ENCODE assay signal across 18 cellular contexts in genomic region chr15:29696950-29697738, GRCh38.
A peak's percentile ranks its signal among the peaks of the same experiment; 100 is the strongest.
DNase-seq lines count a peak whose midpoint lies in the region; ATAC-seq and TF ChIP-seq lines count a peak whose summit lies in the region.
"Had no signal": no experiment of that assay in that cellular context is flagged by ENCODE, and none has a peak within 500 bp of the region (broad histone marks: within the 10 kb centered on the region; RNA-seq: fewer than 3 reads in every experiment).

No MANE protein-coding gene starts in this region.

- POLR2A ChIA-PET in HEK293 (lab: Yijun Ruan, JAX): no interaction called here
- POLR2A ChIA-PET in WTC11 (lab: Charles Lee): no interaction called here

- TF ChIP-seq CTCF in HEK293 (tag by site-specific recombination; IDR thresholded peaks at IDR 0.05) (no peak), WTC11 (IDR thresholded peaks at IDR 0.05) (no peak), brain microvascular endothelial cell (IDR thresholded peaks at IDR 0.05; ENCODE audit: low read depth, low read length, missing control alignments) (no peak)

- H3K27ac Mint-ChIP-seq in WTC11: peak overlapping the region; percentile 3; the same call in 1 of the 2 replicates
- H3K27ac Mint-ChIP-seq: B cell had no signal

- no peak overlapping the region for H3K4me3 ChIP-seq in HEK293 (ENCODE audit: low read depth, low read length)
- H3K4me3 ChIP-seq in brain microvascular endothelial cell (ENCODE audit: low read depth, low read length): no peak overlapping the region
- H3K4me3 ChIP-seq: GM23248, Peyer's patch had no signal

- peak; percentile 21; the same call in 1 of the 2 replicates for ATAC-seq in WTC11
- ATAC-seq in sciatic nerve: peak; percentile 13

- CTCF ChIA-PET in HEK293 (lab: Yijun Ruan, JAX): interaction anchor here (0.7 to 1.5 kb wide), 3 partner anchors 8 to 351 kb away, joined by 3 to 5 read pairs (median 4); no protein-coding TSS in a partner anchor
- CTCF ChIA-PET in WTC11 (lab: Charles Lee): interaction anchor here (0.8 to 1.2 kb wide), 3 partner anchors 182 to 289 kb away, joined by 3 to 6 read pairs (median 3); no protein-coding TSS in a partner anchor

- intact Hi-C loops in sciatic nerve (cut with DNase I): no loop called here

- no peaks in the 10 kb centered on the region for H3K9me3 Mint-ChIP-seq in WTC11

- no peaks in the 10 kb centered on the region for H3K27me3 ChIP-seq in brain microvascular endothelial cell (replicated peaks)
- H3K27me3 ChIP-seq: Peyer's patch had no signal

- peaks cover 3% of the 10 kb centered on the region for H3K4me1 Mint-ChIP-seq in WTC11
- H3K4me1 Mint-ChIP-seq: B cell had no signal

- no peaks in the 10 kb centered on the region for H3K27me3 Mint-ChIP-seq in WTC11 (ENCODE audit: low read depth)
- H3K27me3 Mint-ChIP-seq: B cell had no signal

- H3K36me3 ChIP-seq in HEK293 (ENCODE audit: control insufficient read depth in 2 of 2, insufficient read depth in 1 of 2, low read length in 2 of 2): peaks cover 5 to 32% of the 10 kb centered on the region in 2 experiments; a peak in 2 of 3 replicates
- H3K36me3 ChIP-seq in brain microvascular endothelial cell (replicated peaks): peaks cover 24% of the 10 kb centered on the region

- no peak overlapping the region for H3K4me3 Mint-ChIP-seq in WTC11
- H3K4me3 Mint-ChIP-seq: B cell had no signal

- DNase-seq in DMS53 (lab: John Stamatoyannopoulos, UW): peak; percentile 54
- DNase-seq in DMS53 treated with DMSO at 0.1 percent for 48 hours (lab: John Stamatoyannopoulos, UW; ENCODE audit: unreplicated experiment): no peak
- DNase-seq in WTC11 (ENCODE audit: low spot score): no peak
- DNase-seq in sciatic nerve (ENCODE audit: low spot score): no peak
- DNase-seq in ACHN: no peak
- DNase-seq in superior temporal gyrus (ENCODE audit: extremely low spot score): no peak
- no peak for DNase-seq in brain microvascular endothelial cell
- DNase-seq: GF-D8, GM23248, NCI-H1417 treated with DMSO at 0.1 percent for 48 hours, NCI-H187 treated with DMSO at 0.1 percent for 48 hours, NCI-H2171, NCI-H526, Peyer's patch, Right ventricle myocardium superior had no signal

- in situ Hi-C loops in ACHN (cut with HindIII; ENCODE audit: low pct_ligation_motif_present, low pct_unique_long_range_greater_than_20kb, low sequenced_read_pairs) (no loop called here), brain microvascular endothelial cell (cut with HindIII; ENCODE audit: low pct_ligation_motif_present, low sequenced_read_pairs) (no loop called here)

- H3K4me1 ChIP-seq in HEK293 (ENCODE audit: control insufficient read depth, insufficient read depth, low read length): no peaks in the 10 kb centered on the region
- H3K4me1 ChIP-seq: Peyer's patch had no signal

- H3K9me3 ChIP-seq in HEK293 (ENCODE audit: control insufficient read depth, insufficient read depth, low read depth, low read length): no peaks in the 10 kb centered on the region
- H3K9me3 ChIP-seq: Peyer's patch had no signal

- H3K36me3 Mint-ChIP-seq in WTC11: peaks cover 22% of the 10 kb centered on the region

- no peak overlapping the region for H3K27ac ChIP-seq in HEK293 (ENCODE audit: extremely low read depth, low read depth, low read length)
- H3K27ac ChIP-seq in brain microvascular endothelial cell: no peak overlapping the region
- H3K27ac ChIP-seq: 22Rv1, GM23248, Peyer's patch had no signal

TF ChIP-seq in HEK293, 187 proteins besides CTCF, POLR2A, EP300 and RAD21 (continues in another document):
- TF ChIP-seq ZNF169 (tag by site-specific recombination; IDR thresholded peaks at IDR 0.05): no peak
- no peak for TF ChIP-seq ZBTB8A (tag by site-specific recombination; IDR thresholded peaks at IDR 0.05)
- no peak for TF ChIP-seq ZNF529 (tag by site-specific recombination; IDR thresholded peaks at IDR 0.05; ENCODE audit: insufficient replicate concordance)
- TF ChIP-seq, protein P1, sequence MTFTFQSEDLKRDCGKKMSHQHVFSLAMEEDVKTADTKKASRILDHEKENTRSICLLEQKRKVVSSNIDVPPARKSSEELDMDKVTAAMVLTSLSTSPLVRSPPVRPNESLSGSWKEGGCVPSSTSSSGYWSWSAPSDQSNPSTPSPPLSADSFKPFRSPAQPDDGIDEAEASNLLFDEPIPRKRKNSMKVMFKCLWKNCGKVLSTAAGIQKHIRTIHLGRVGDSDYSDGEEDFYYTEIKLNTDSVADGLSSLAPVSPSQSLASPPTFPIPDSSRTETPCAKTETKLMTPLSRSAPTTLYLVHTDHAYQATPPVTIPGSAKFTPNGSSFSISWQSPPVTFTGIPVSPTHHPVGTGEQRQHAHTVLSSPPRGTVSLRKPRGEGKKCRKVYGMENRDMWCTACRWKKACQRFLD (tag by site-specific recombination; IDR thresholded peaks at IDR 0.05): no peak
- TF ChIP-seq ZBTB21 (tag by site-specific recombination; IDR thresholded peaks at IDR 0.05): no peak
- no peak for TF ChIP-seq ZNF2 (tag by site-specific recombination; IDR thresholded peaks at IDR 0.05)
- TF ChIP-seq, protein P2, sequence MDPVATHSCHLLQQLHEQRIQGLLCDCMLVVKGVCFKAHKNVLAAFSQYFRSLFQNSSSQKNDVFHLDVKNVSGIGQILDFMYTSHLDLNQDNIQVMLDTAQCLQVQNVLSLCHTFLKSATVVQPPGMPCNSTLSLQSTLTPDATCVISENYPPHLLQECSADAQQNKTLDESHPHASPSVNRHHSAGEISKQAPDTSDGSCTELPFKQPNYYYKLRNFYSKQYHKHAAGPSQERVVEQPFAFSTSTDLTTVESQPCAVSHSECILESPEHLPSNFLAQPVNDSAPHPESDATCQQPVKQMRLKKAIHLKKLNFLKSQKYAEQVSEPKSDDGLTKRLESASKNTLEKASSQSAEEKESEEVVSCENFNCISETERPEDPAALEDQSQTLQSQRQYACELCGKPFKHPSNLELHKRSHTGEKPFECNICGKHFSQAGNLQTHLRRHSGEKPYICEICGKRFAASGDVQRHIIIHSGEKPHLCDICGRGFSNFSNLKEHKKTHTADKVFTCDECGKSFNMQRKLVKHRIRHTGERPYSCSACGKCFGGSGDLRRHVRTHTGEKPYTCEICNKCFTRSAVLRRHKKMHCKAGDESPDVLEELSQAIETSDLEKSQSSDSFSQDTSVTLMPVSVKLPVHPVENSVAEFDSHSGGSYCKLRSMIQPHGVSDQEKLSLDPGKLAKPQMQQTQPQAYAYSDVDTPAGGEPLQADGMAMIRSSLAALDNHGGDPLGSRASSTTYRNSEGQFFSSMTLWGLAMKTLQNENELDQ (tag by site-specific recombination; IDR thresholded peaks at IDR 0.05; ENCODE audit: low read depth): no peak

TF ChIP-seq in WTC11, 78 proteins besides CTCF, POLR2A, EP300 and RAD21 (continues in another document):
- TF ChIP-seq, protein P3, sequence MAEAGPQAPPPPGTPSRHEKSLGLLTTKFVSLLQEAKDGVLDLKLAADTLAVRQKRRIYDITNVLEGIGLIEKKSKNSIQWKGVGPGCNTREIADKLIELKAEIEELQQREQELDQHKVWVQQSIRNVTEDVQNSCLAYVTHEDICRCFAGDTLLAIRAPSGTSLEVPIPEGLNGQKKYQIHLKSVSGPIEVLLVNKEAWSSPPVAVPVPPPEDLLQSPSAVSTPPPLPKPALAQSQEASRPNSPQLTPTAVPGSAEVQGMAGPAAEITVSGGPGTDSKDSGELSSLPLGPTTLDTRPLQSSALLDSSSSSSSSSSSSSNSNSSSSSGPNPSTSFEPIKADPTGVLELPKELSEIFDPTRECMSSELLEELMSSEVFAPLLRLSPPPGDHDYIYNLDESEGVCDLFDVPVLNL (CRISPR knock-in tag; IDR thresholded peaks at IDR 0.05; ENCODE audit: borderline replicate concordance, low read depth): no peak
- TF ChIP-seq ETV6 (CRISPR knock-in tag; IDR thresholded peaks at IDR 0.05) (no peak), NR2C2 (CRISPR knock-in tag; IDR thresholded peaks at IDR 0.05) (no peak), SMAD4 (CRISPR knock-in tag; IDR thresholded peaks at IDR 0.05) (no peak), CDX4 (CRISPR knock-in tag; IDR thresholded peaks at IDR 0.05; ENCODE audit: borderline replicate concordance) (no peak), FOXK1 (CRISPR knock-in tag; IDR thresholded peaks at IDR 0.05) (no peak), NR3C1 (CRISPR knock-in tag; conservative IDR thresholded peaks at IDR 0.05; ENCODE audit: low read depth) (no peak), ZNF425 (CRISPR knock-in tag; conservative IDR thresholded peaks at IDR 0.05) (no peak), SOX15 (CRISPR knock-in tag; IDR thresholded peaks at IDR 0.05) (no peak), CREM (CRISPR knock-in tag; IDR thresholded peaks at IDR 0.05) (no peak)
- TF ChIP-seq, protein P4, sequence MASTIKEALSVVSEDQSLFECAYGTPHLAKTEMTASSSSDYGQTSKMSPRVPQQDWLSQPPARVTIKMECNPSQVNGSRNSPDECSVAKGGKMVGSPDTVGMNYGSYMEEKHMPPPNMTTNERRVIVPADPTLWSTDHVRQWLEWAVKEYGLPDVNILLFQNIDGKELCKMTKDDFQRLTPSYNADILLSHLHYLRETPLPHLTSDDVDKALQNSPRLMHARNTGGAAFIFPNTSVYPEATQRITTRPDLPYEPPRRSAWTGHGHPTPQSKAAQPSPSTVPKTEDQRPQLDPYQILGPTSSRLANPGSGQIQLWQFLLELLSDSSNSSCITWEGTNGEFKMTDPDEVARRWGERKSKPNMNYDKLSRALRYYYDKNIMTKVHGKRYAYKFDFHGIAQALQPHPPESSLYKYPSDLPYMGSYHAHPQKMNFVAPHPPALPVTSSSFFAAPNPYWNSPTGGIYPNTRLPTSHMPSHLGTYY (CRISPR knock-in tag; IDR thresholded peaks at IDR 0.05): no peak
